Comparison of ENCODE assay signal across 12 cellular contexts in genomic region chr11:118283311-118283636, GRCh38. TPM values are rescaled to one million over a fixed set of nuclear protein-coding genes. Genes with fewer than 3 reads are reported as not detected.
"Had no signal": no experiment of that assay in that cellular context is flagged by ENCODE, and none has a peak within 500 bp of the region (broad histone marks: within the 10 kb centered on the region; RNA-seq: fewer than 3 reads in every experiment).

No MANE protein-coding gene starts in this region.

- H3K27ac Mint-ChIP-seq: naive B cell, type B pancreatic cell had no signal

- H3K9me3 Mint-ChIP-seq: type B pancreatic cell had no signal

- H3K4me3 ChIP-seq: body of pancreas, left lung had no signal

- H3K36me3 ChIP-seq: left lung had no signal

- H3K4me3 Mint-ChIP-seq: naive B cell, type B pancreatic cell had no signal

- H3K9me3 ChIP-seq: body of pancreas, left lung had no signal

- ATAC-seq: body of pancreas, left lung had no signal

- H3K27me3 ChIP-seq: body of pancreas, left lung had no signal

- H3K36me3 Mint-ChIP-seq: naive B cell had no signal

- H3K4me1 ChIP-seq: body of pancreas, left lung had no signal

- H3K27ac ChIP-seq: body of pancreas, left lung, VCaP had no signal

- DNase-seq: activated gamma-delta T cell; activated T-cell treated with anti-CD3 and anti-CD28 coated beads, Interleukin-2, amount 50 U/mL, for 1 hour; amniotic stem cell; body of pancreas; caudate nucleus; islet precursor cell; left lung; mammary epithelial cell; naive B cell; stimulated activated CD4-positive, alpha-beta T cell treated with anti-CD3 and anti-CD28 coated beads, Interleukin-2, amount 100 ng/mL, for 48 hours had no signal

RNA-seq across cellular contexts. Expression of gene CD3E, which starts 21.3 kb away (rescaled TPM):
- total RNA-seq: mammary epithelial cell had no signal
- polyA plus RNA-seq: mammary epithelial cell had no signal

RNA-seq across cellular contexts. Expression of gene JAML, which starts 58.5 kb away (rescaled TPM):
- total RNA-seq: mammary epithelial cell had no signal
- polyA plus RNA-seq: mammary epithelial cell had no signal

RNA-seq across cellular contexts. Expression of gene CD3D, which starts 59.2 kb away (rescaled TPM):
- total RNA-seq: mammary epithelial cell had no signal
- polyA plus RNA-seq: mammary epithelial cell had no signal
